Comparison of ENCODE assay signal across 29 cellular contexts in genomic region chr7:70636169-70636568, GRCh38.
"Had no signal": no experiment of that assay in that cellular context is flagged by ENCODE, and none has a peak within 500 bp of the region (broad histone marks: within the 10 kb centered on the region; RNA-seq: fewer than 3 reads in every experiment).

No MANE protein-coding gene starts in this region.

- H3K36me3 Mint-ChIP-seq: naive thymus-derived CD8-positive, alpha-beta T cell; stimulated activated effector memory CD8-positive, alpha-beta T cell treated with anti-CD3 and anti-CD28 coated beads, Interleukin-12 subunit alpha, Interleukin-12 subunit beta, amount 100 ng/mL, for 72 hours had no signal

- H3K9me3 Mint-ChIP-seq: naive thymus-derived CD8-positive, alpha-beta T cell; neural crest cell; stimulated activated effector memory CD8-positive, alpha-beta T cell treated with anti-CD3 and anti-CD28 coated beads, Interleukin-12 subunit alpha, Interleukin-12 subunit beta, amount 100 ng/mL, for 72 hours had no signal

- H3K4me3 ChIP-seq: ovary, psoas muscle, right lobe of liver, sigmoid colon, stomach, thoracic aorta, thyroid gland, tibial nerve, upper lobe of left lung, vagina had no signal

- H3K36me3 ChIP-seq: neutrophil, ovary, right lobe of liver, sigmoid colon, stomach, thoracic aorta, thyroid gland, tibial nerve, upper lobe of left lung, vagina had no signal

- H3K27me3 ChIP-seq: neutrophil, ovary, right lobe of liver, sigmoid colon, stomach, thyroid gland, tibial nerve, upper lobe of left lung, vagina had no signal

- H2AFZ ChIP-seq: parathyroid adenoma had no signal

- H3K4me1 Mint-ChIP-seq: stimulated activated naive B cell treated with anti-CD40 and anti-IgM and Interleukin-4, amounts not matched to agents 10 μg/mL and 1 μg/mL and 100 μg/mL, for 72 hours had no signal

- DNase-seq: naive thymus-derived CD8-positive, alpha-beta T cell; nephron progenitor cell; nucleus accumbens; ovary; posterior cingulate gyrus; psoas muscle; right cardiac atrium; right lobe of liver; sigmoid colon; small intestine; stimulated activated CD4-positive, alpha-beta T cell treated with anti-CD3 and anti-CD28 coated beads, Interleukin-15, amount 100 ng/mL, for 24 hours; stimulated activated CD4-positive, alpha-beta T cell treated with anti-CD3 and anti-CD28 coated beads, Interleukin-2, amount 100 ng/mL, for 24 hours; stimulated activated CD4-positive, alpha-beta T cell treated with anti-CD3 and anti-CD28 coated beads, Interleukin-2, amount 100 ng/mL, for 48 hours; stimulated activated CD4-positive, alpha-beta T cell treated with anti-CD3 and anti-CD28 coated beads, Interleukin-4, amount 100 ng/mL, for 24 hours; stimulated activated naive B cell treated with anti-CD40 and anti-IgM and Interleukin-4, amounts not matched to agents 10 μg/mL and 1 μg/mL and 100 μg/mL, for 72 hours; stimulated activated naive CD4-positive, alpha-beta T cell treated with Interleukin-2 at 50 U/mL for 16 hours; stomach; thyroid gland; trophoblast cell; upper lobe of left lung had no signal

- H3K4me3 Mint-ChIP-seq: naive thymus-derived CD8-positive, alpha-beta T cell; nephron progenitor cell; neural crest cell; stimulated activated effector memory CD8-positive, alpha-beta T cell treated with anti-CD3 and anti-CD28 coated beads, Interleukin-12 subunit alpha, Interleukin-12 subunit beta, amount 100 ng/mL, for 72 hours; stimulated activated naive B cell treated with anti-CD40 and anti-IgM and Interleukin-4, amounts not matched to agents 10 μg/mL and 1 μg/mL and 100 μg/mL, for 72 hours; stimulated activated naive CD8-positive, alpha-beta T cell treated with anti-CD3 and anti-CD28 coated beads, Interleukin-15, Interleukin-2, amounts not matched to agents 100 ng/mL and 50 ng/mL, for 24 hours had no signal

- H3K9ac ChIP-seq: parathyroid adenoma had no signal

- H3K27ac Mint-ChIP-seq: naive thymus-derived CD8-positive, alpha-beta T cell; nephron progenitor cell; progenitor cell of endocrine pancreas; stimulated activated effector memory CD8-positive, alpha-beta T cell treated with anti-CD3 and anti-CD28 coated beads, Interleukin-12 subunit alpha, Interleukin-12 subunit beta, amount 100 ng/mL, for 72 hours; stimulated activated naive B cell treated with anti-CD40 and anti-IgM and Interleukin-4, amounts not matched to agents 10 μg/mL and 1 μg/mL and 100 μg/mL, for 72 hours; stimulated activated naive CD8-positive, alpha-beta T cell treated with anti-CD3 and anti-CD28 coated beads, Interleukin-15, Interleukin-2, amounts not matched to agents 100 ng/mL and 50 ng/mL, for 24 hours had no signal

- ATAC-seq: naive thymus-derived CD8-positive, alpha-beta T cell; psoas muscle; right cardiac atrium; stimulated activated effector memory CD8-positive, alpha-beta T cell treated with anti-CD3 and anti-CD28 coated beads, Interleukin-12 subunit alpha, Interleukin-12 subunit beta, amount 100 ng/mL, for 72 hours; stimulated activated naive B cell treated with anti-CD40 and anti-IgM and Interleukin-4, amounts not matched to agents 10 μg/mL and 1 μg/mL and 100 μg/mL, for 72 hours had no signal

- H3K27ac ChIP-seq: neutrophil, ovary, parathyroid adenoma, psoas muscle, right lobe of liver, sigmoid colon, stomach, thoracic aorta, thyroid gland, tibial nerve, upper lobe of left lung, vagina had no signal

- H3K9me3 ChIP-seq: neutrophil, ovary, psoas muscle, right lobe of liver, sigmoid colon, stomach, thoracic aorta, thyroid gland, tibial nerve, upper lobe of left lung, vagina had no signal

- H3K27me3 Mint-ChIP-seq: naive thymus-derived CD8-positive, alpha-beta T cell; stimulated activated naive B cell treated with anti-CD40 and anti-IgM and Interleukin-4, amounts not matched to agents 10 μg/mL and 1 μg/mL and 100 μg/mL, for 72 hours; stimulated activated naive CD8-positive, alpha-beta T cell treated with anti-CD3 and anti-CD28 coated beads, Interleukin-15, Interleukin-2, amounts not matched to agents 100 ng/mL and 50 ng/mL, for 24 hours had no signal

- H3K4me1 ChIP-seq: parathyroid adenoma, psoas muscle, stomach, thyroid gland, upper lobe of left lung, vagina had no signal
